ENCODE assay signal across 8 cellular contexts in genomic region chr1:149851585-149852213, GRCh38. TPM values are rescaled to one million over a fixed set of nuclear protein-coding genes. Genes with fewer than 3 reads are reported as not detected.
DNase-seq lines count a peak whose midpoint lies in the region; ATAC-seq and TF ChIP-seq lines count a peak whose summit lies in the region.
"Not testable (repeated sequence)": the region's sequence is repeated elsewhere in the genome, so short reads cannot be mapped to it uniquely, and the experiment has no call there.

No MANE protein-coding gene starts in this region.

- not testable (repeated sequence) for H3K4me3 Mint-ChIP-seq in activated naive CD8-positive, alpha-beta T cell treated with anti-CD3 and anti-CD28 coated beads, Interleukin-2, amount 10 ng/mL, durations not matched to agents 7 days and 5 days

- H3K36me3 ChIP-seq in right lobe of liver, upper lobe of right lung: not testable (repeated sequence)

- not testable (repeated sequence) for TF ChIP-seq POLR2A in right lobe of liver (IDR thresholded peaks at IDR 0.05)

- TF ChIP-seq CTCF in right lobe of liver (IDR thresholded peaks at IDR 0.05); upper lobe of right lung (IDR thresholded peaks at IDR 0.05): not testable (repeated sequence)

- POLR2A ChIA-PET in activated naive CD8-positive, alpha-beta T cell treated with anti-CD3 and anti-CD28 coated beads, Interleukin-2, amount 10 ng/mL, durations not matched to agents 7 days and 5 days (lab: Charles Lee): not testable (repeated sequence)

- DNase-seq in activated naive CD8-positive, alpha-beta T cell treated with anti-CD3 and anti-CD28 coated beads, Interleukin-2, amount 10 ng/mL, durations not matched to agents 7 days and 5 days; right lobe of liver; upper lobe of right lung: not testable (repeated sequence)

- no CpG with 5 or more reads among the region's 53 CpGs for WGBS in right lobe of liver (ENCODE audit: insufficient coverage, low coverage, low lambda C conversion rate, missing lambda C conversion rate)

- not testable (repeated sequence) for H3K27me3 ChIP-seq in right lobe of liver, upper lobe of right lung

- peaks cover 0 to 31% (median 10%) of the 10 kb centered on the region in 4 donors for H3K4me1 ChIP-seq in right lobe of liver
- H3K4me1 ChIP-seq in upper lobe of right lung: peaks cover 13% of the 10 kb centered on the region

- H3K4me3 ChIP-seq in right lobe of liver, upper lobe of right lung: not testable (repeated sequence)

- H3K27me3 Mint-ChIP-seq in activated naive CD8-positive, alpha-beta T cell treated with anti-CD3 and anti-CD28 coated beads, Interleukin-2, amount 10 ng/mL, durations not matched to agents 7 days and 5 days: not testable (repeated sequence)

- H3K9me3 ChIP-seq in right lobe of liver, upper lobe of right lung: not testable (repeated sequence)

- H3K36me3 Mint-ChIP-seq in activated naive CD8-positive, alpha-beta T cell treated with anti-CD3 and anti-CD28 coated beads, Interleukin-2, amount 10 ng/mL, durations not matched to agents 7 days and 5 days: peaks cover 16% of the 10 kb centered on the region

- intact Hi-C loops in right lobe of liver (cut with DNase I); upper lobe of right lung (cut with DNase I): not testable (repeated sequence)

- ATAC-seq in GM18520 (IDR thresholded peaks at IDR 0.05; ENCODE audit: unreplicated experiment): peak; percentile 14
- ATAC-seq in GM19463 (IDR thresholded peaks at IDR 0.05; ENCODE audit: unreplicated experiment): peak; percentile 43
- ATAC-seq in HG02571 (IDR thresholded peaks at IDR 0.05; ENCODE audit: unreplicated experiment): peak; percentile 28
- peak; percentile 27 for ATAC-seq in HG03064 (IDR thresholded peaks at IDR 0.05; ENCODE audit: low read depth, unreplicated experiment)
- ATAC-seq in HG03565 (IDR thresholded peaks at IDR 0.05; ENCODE audit: unreplicated experiment): peak; percentile 30
- peak; percentile 55 for ATAC-seq in activated naive CD8-positive, alpha-beta T cell treated with anti-CD3 and anti-CD28 coated beads, Interleukin-2, amount 10 ng/mL, durations not matched to agents 7 days and 5 days (ENCODE audit: low read depth)
- peak; percentile 55 to 74 (median 68) for ATAC-seq in right lobe of liver
- ATAC-seq in upper lobe of right lung: peak; percentile 75

- not testable (repeated sequence) for H3K27ac Mint-ChIP-seq in activated naive CD8-positive, alpha-beta T cell treated with anti-CD3 and anti-CD28 coated beads, Interleukin-2, amount 10 ng/mL, durations not matched to agents 7 days and 5 days

- H3K27ac ChIP-seq in right lobe of liver, upper lobe of right lung: not testable (repeated sequence)

- H3K9me3 Mint-ChIP-seq in activated naive CD8-positive, alpha-beta T cell treated with anti-CD3 and anti-CD28 coated beads, Interleukin-2, amount 10 ng/mL, durations not matched to agents 7 days and 5 days: not testable (repeated sequence)

- peaks cover 27% of the 10 kb centered on the region for H3K4me1 Mint-ChIP-seq in activated naive CD8-positive, alpha-beta T cell treated with anti-CD3 and anti-CD28 coated beads, Interleukin-2, amount 10 ng/mL, durations not matched to agents 7 days and 5 days

RNA-seq across cellular contexts. Expression of gene BOLA1, which starts 47.7 kb away (rescaled TPM):
- 10 to 100 TPM; 23.7 to 25.4 TPM for total RNA-seq in activated naive CD8-positive, alpha-beta T cell treated with anti-CD3 and anti-CD28 coated beads, Interleukin-2, amount 10 ng/mL, durations not matched to agents 7 days and 5 days
- total RNA-seq in right lobe of liver (10 to 100 TPM in 3 of 6 experiments, 1 to 10 TPM in 3; 8.4 to 23.7 (median 9.5) TPM), upper lobe of right lung (16.5 TPM)

Comparison
In these comparisons a context has a peak if more than half of its experiments do, and no peak if none do; other contexts are left out.
1. ATAC-seq: peak in every context shown above with its lines; median percentile 75 in upper lobe of right lung; 68 in right lobe of liver; 55 in activated naive CD8-positive, alpha-beta T cell treated with anti-CD3 and anti-CD28 coated beads, Interleukin-2, amount 10 ng/mL, durations not matched to agents 7 days and 5 days; 43 in GM19463; 30 in HG03565; 28 in HG02571; 27 in HG03064; 14 in GM18520.